1 cellular context compared by ENCODE assay signal in the genomic region with DNA sequence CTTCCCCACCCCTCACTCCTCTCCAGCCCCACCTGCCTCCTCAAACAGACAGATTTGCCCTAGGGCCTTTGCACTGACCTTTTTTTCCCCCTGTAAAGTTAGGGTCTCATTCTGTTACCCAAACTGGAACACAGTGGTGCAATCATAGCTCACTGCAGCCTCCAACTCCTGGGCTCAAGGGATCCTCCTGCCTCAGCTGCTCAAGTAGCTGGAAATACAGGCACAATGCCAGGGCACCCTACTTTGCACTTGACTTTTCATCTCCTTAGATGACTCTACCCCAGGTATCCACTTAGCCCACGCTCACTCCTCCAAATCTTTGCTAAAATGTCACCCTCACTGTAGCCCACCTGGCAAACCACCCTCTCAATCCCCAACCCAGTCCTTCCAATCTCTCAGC.
TF ChIP-seq lines count a peak whose summit lies in the region.

No MANE protein-coding gene starts in this region.

TF ChIP-seq in WTC11, 78 proteins besides CTCF, POLR2A, EP300 and RAD21 (continued from another document):
- TF ChIP-seq, protein P1, sequence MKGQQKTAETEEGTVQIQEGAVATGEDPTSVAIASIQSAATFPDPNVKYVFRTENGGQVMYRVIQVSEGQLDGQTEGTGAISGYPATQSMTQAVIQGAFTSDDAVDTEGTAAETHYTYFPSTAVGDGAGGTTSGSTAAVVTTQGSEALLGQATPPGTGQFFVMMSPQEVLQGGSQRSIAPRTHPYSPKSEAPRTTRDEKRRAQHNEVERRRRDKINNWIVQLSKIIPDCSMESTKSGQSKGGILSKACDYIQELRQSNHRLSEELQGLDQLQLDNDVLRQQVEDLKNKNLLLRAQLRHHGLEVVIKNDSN (CRISPR knock-in tag; IDR thresholded peaks at IDR 0.05) = no peak
- TF ChIP-seq, protein P2, sequence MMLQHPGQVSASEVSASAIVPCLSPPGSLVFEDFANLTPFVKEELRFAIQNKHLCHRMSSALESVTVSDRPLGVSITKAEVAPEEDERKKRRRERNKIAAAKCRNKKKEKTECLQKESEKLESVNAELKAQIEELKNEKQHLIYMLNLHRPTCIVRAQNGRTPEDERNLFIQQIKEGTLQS (CRISPR knock-in tag; conservative IDR thresholded peaks at IDR 0.05) = no peak
- no peak for TF ChIP-seq RORB (CRISPR knock-in tag; IDR thresholded peaks at IDR 0.05)
- TF ChIP-seq IRF2 (CRISPR knock-in tag; IDR thresholded peaks at IDR 0.05; ENCODE audit: borderline replicate concordance, low read depth) = no peak
- no peak for TF ChIP-seq NR2C2 (CRISPR knock-in tag; IDR thresholded peaks at IDR 0.05)
- TF ChIP-seq, protein P3, sequence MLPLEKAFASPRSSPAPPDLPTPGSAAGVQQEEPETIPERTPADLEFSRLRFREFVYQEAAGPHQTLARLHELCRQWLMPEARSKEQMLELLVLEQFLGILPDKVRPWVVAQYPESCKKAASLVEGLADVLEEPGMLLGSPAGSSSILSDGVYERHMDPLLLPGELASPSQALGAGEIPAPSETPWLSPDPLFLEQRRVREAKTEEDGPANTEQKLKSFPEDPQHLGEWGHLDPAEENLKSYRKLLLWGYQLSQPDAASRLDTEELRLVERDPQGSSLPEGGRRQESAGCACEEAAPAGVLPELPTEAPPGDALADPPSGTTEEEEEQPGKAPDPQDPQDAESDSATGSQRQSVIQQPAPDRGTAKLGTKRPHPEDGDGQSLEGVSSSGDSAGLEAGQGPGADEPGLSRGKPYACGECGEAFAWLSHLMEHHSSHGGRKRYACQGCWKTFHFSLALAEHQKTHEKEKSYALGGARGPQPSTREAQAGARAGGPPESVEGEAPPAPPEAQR (CRISPR knock-in tag; IDR thresholded peaks at IDR 0.05) = no peak
- TF ChIP-seq GTF2I (CRISPR knock-in tag; conservative IDR thresholded peaks at IDR 0.05) = no peak
- no peak for TF ChIP-seq ELF4 (CRISPR knock-in tag; IDR thresholded peaks at IDR 0.05; ENCODE audit: low read depth)
- no peak for TF ChIP-seq GABPB1 (CRISPR knock-in tag; IDR thresholded peaks at IDR 0.05)
- TF ChIP-seq, protein P4, sequence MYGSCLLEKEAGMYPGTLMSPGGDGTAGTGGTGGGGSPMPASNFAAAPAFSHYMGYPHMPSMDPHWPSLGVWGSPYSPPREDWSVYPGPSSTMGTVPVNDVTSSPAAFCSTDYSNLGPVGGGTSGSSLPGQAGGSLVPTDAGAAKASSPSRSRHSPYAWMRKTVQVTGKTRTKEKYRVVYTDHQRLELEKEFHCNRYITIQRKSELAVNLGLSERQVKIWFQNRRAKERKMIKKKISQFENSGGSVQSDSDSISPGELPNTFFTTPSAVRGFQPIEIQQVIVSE (CRISPR knock-in tag; IDR thresholded peaks at IDR 0.05; ENCODE audit: borderline replicate concordance) = no peak
- TF ChIP-seq, protein P5, sequence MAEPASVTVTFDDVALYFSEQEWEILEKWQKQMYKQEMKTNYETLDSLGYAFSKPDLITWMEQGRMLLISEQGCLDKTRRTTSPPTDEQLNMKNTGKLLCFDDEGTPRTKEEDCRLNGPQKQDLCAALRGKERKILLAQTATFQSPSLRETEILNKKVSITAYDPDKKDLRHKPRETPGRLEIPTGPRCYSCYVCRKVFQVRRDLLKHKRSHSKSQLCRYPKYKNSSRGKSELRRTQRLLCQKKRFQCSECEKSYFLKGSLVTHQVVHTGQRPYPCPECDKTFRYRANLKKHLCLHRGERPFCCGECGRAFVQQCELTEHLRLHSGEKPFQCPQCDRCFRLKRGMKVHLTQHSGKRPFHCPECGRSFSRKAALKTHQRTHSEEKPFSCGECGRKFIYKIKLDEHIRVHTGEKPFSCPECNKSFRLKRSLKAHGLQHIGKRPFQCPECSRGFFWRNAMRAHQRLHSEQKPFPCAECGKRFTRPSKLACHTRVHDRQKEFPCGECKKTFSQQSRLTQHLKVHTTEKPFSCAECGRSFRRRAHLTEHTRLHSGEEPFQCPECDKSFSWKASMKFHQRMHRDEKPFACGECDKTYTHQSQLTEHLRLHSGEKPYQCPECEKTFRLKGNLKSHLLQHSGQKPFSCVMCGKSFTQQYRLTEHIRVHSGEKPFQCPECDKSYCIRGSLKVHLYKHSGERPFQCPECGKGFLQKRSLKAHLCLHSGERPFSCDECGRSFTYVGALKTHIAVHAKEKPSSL (CRISPR knock-in tag; conservative IDR thresholded peaks at IDR 0.05) = no peak
